Comparison of ENCODE assay signal across 13 cellular contexts in the genomic region with DNA sequence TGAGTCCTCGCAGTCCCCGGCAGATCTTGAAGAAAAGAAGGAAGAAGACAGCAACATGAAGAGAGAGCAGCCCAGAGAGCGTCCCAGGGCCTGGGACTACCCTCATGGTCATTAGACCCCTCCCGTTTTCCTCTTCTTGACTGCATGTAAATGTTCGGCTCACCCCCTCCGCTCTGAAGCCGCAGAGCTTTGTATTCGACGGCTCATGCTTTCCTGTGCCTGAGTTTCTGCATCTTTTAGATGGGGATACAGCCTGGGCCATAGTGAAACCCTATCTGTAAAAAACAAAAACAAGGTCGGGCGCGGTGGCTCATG. TPM values are rescaled to one million over a fixed set of nuclear protein-coding genes. Genes with fewer than 3 reads are reported as not detected.
A peak's percentile ranks its signal among the peaks of the same experiment; 100 is the strongest.
DNase-seq lines count a peak whose midpoint lies in the region; ATAC-seq lines count a peak whose summit lies in the region.
"Had no signal": no experiment of that assay in that cellular context is flagged by ENCODE, and none has a peak within 500 bp of the region (broad histone marks: within the 10 kb centered on the region; RNA-seq: fewer than 3 reads in every experiment).

No MANE protein-coding gene starts in this region.

- no peak overlapping the region for H3K4me3 Mint-ChIP-seq in T-helper 17 cell
- no peak overlapping the region for H3K4me3 Mint-ChIP-seq in stimulated activated effector memory CD8-positive, alpha-beta T cell treated with anti-CD3 and anti-CD28 coated beads, Interleukin-12 subunit alpha, Interleukin-12 subunit beta, amount 100 ng/mL, for 72 hours
- H3K4me3 Mint-ChIP-seq: activated CD4-positive, alpha-beta memory T cell treated with anti-CD3 and anti-CD28 coated beads, Interleukin-2, amount 10 ng/mL, durations not matched to agents 7 days and 5 days; immature natural killer cell had no signal

- peak overlapping the region; percentile 8 for H3K27ac Mint-ChIP-seq in T-helper 17 cell
- H3K27ac Mint-ChIP-seq in stimulated activated effector memory CD8-positive, alpha-beta T cell treated with anti-CD3 and anti-CD28 coated beads, Interleukin-12 subunit alpha, Interleukin-12 subunit beta, amount 100 ng/mL, for 72 hours = peak overlapping the region; percentile 29
- H3K27ac Mint-ChIP-seq: activated CD4-positive, alpha-beta memory T cell treated with anti-CD3 and anti-CD28 coated beads, Interleukin-2, amount 10 ng/mL, durations not matched to agents 7 days and 5 days had no signal

- H4K20me1 ChIP-seq in GM23248 (ENCODE audit: insufficient read depth) = no peaks in the 10 kb centered on the region

- H3F3A ChIP-seq in GM23248 (ENCODE audit: insufficient read depth) = peaks cover 12% of the 10 kb centered on the region

- no peaks in the 10 kb centered on the region for H3K36me3 Mint-ChIP-seq in T-helper 17 cell (ENCODE audit: low read depth)
- H3K36me3 Mint-ChIP-seq in stimulated activated effector memory CD8-positive, alpha-beta T cell treated with anti-CD3 and anti-CD28 coated beads, Interleukin-12 subunit alpha, Interleukin-12 subunit beta, amount 100 ng/mL, for 72 hours = no peaks in the 10 kb centered on the region

- peaks cover 10% of the 10 kb centered on the region for H3K4me1 ChIP-seq in GM23248 (ENCODE audit: insufficient read depth)
- H3K4me1 ChIP-seq: body of pancreas, upper lobe of left lung had no signal

- no peaks in the 10 kb centered on the region for H3K27me3 ChIP-seq in GM23248 (replicated peaks; ENCODE audit: insufficient read depth)
- H3K27me3 ChIP-seq: body of pancreas, ovary, upper lobe of left lung had no signal

- no peaks in the 10 kb centered on the region for H3K9me3 Mint-ChIP-seq in stimulated activated effector memory CD8-positive, alpha-beta T cell treated with anti-CD3 and anti-CD28 coated beads, Interleukin-12 subunit alpha, Interleukin-12 subunit beta, amount 100 ng/mL, for 72 hours
- H3K9me3 Mint-ChIP-seq: activated CD4-positive, alpha-beta memory T cell treated with anti-CD3 and anti-CD28 coated beads, Interleukin-2, amount 10 ng/mL, durations not matched to agents 7 days and 5 days; immature natural killer cell had no signal

- ATAC-seq in T-helper 17 cell (no peak), HG02970 (IDR thresholded peaks at IDR 0.05; ENCODE audit: low FRiP score, unreplicated experiment) (no peak), HG02798 (IDR thresholded peaks at IDR 0.05; ENCODE audit: poor library complexity, unreplicated experiment) (no peak)
- ATAC-seq in stimulated activated effector memory CD8-positive, alpha-beta T cell treated with anti-CD3 and anti-CD28 coated beads, Interleukin-12 subunit alpha, Interleukin-12 subunit beta, amount 100 ng/mL, for 72 hours = no peak

- H3K4me1 Mint-ChIP-seq in T-helper 17 cell = peaks cover 7% of the 10 kb centered on the region
- peaks cover 3% of the 10 kb centered on the region for H3K4me1 Mint-ChIP-seq in stimulated activated effector memory CD8-positive, alpha-beta T cell treated with anti-CD3 and anti-CD28 coated beads, Interleukin-12 subunit alpha, Interleukin-12 subunit beta, amount 100 ng/mL, for 72 hours

- peak overlapping the region; percentile 40 for H3K4me2 ChIP-seq in GM23248 (ENCODE audit: unreplicated experiment)

- H3K36me3 ChIP-seq in GM23248 (ENCODE audit: low read depth) = no peaks in the 10 kb centered on the region
- H3K36me3 ChIP-seq: ovary had no signal

- H3K9me2 ChIP-seq in GM23248 (ENCODE audit: insufficient read depth) = no peaks in the 10 kb centered on the region

- in situ Hi-C loops in GM23248 (cut with MboI) = no loop called here

- WGBS in GM23248 (ENCODE audit: low coverage in 1 of 2, low lambda C conversion rate in 2 of 2, missing lambda C conversion rate in 2 of 2), 2 experiments = 72 to 79% methylated on average over 12 of the region's 12 CpGs

- no peak for DNase-seq in GM23248
- DNase-seq in T-helper 17 cell = no peak
- DNase-seq in iPS-NIHi7 (ENCODE audit: extremely low spot score) = peak; percentile 42
- no peak for DNase-seq in stimulated activated effector memory CD8-positive, alpha-beta T cell treated with anti-CD3 and anti-CD28 coated beads, Interleukin-12 subunit alpha, Interleukin-12 subunit beta, amount 100 ng/mL, for 72 hours (ENCODE audit: low spot score in 2 of 2)
- no peak for DNase-seq in stimulated activated CD4-positive, alpha-beta T cell treated with anti-CD3 and anti-CD28 coated beads, Interleukin-2, amount 100 ng/mL, for 48 hours
- no peak for DNase-seq in OCI-M2 (lab: John Stamatoyannopoulos, UW; ENCODE audit: unreplicated experiment)
- DNase-seq: immature natural killer cell had no signal

- no peaks in the 10 kb centered on the region for H3K9me3 ChIP-seq in GM23248 (ENCODE audit: low read depth)
- H3K9me3 ChIP-seq in T-helper 17 cell (ENCODE audit: control insufficient read depth, low read length, poor library complexity, severe bottlenecking) = no peaks in the 10 kb centered on the region
- H3K9me3 ChIP-seq: body of pancreas, ovary, upper lobe of left lung had no signal

- no peak overlapping the region for H3K4me3 ChIP-seq in GM23248
- H3K4me3 ChIP-seq: body of pancreas, ovary, upper lobe of left lung had no signal

- no peaks in the 10 kb centered on the region for H3K27me3 Mint-ChIP-seq in T-helper 17 cell
- H3K27me3 Mint-ChIP-seq: activated CD4-positive, alpha-beta memory T cell treated with anti-CD3 and anti-CD28 coated beads, Interleukin-2, amount 10 ng/mL, durations not matched to agents 7 days and 5 days had no signal

- H2AFZ ChIP-seq in GM23248 = 0 out of 2 replicates have a peak overlapping the region, but pooled peaks have one; percentile 78

- peak overlapping the region; percentile 57 for H3K27ac ChIP-seq in GM23248
- H3K27ac ChIP-seq: body of pancreas had no signal

- 0 out of 2 replicates have a peak overlapping the region, but pooled peaks have one; percentile 15 for H3K9ac ChIP-seq in GM23248

- H3K79me2 ChIP-seq in GM23248 (ENCODE audit: insufficient read depth) = no peaks in the 10 kb centered on the region

RNA-seq across cellular contexts. Expression of a gene that starts 7.7 kb away (rescaled TPM):
- 3.8 and 7.6 TPM in 2 replicates for total RNA-seq in GM23248 (2014; rRNA removed; shearing (Covaris generic))
- polyA plus RNA-seq in GM23248 (2016; fragmentation: Nextera tagmentation; extraction: Ambion mirVana) = 2.1 and 2.4 TPM in 2 replicates
- total RNA-seq in T-helper 17 cell = 1 to 10 TPM; 2.1 to 3.2 TPM

RNA-seq across cellular contexts. Expression of a gene that starts 47.1 kb away (rescaled TPM):
- 0.32 TPM in 1 of 2 replicates, not detected in the other for total RNA-seq in GM23248 (2014; rRNA removed; shearing (Covaris generic))
- polyA plus RNA-seq in GM23248 (2016; fragmentation: Nextera tagmentation; extraction: Ambion mirVana) = 0.13 TPM in 1 of 2 replicates, not detected in the other
- 10 to 100 TPM in 1 of 2 donors, 1 to 10 TPM in 1; 2.3 to 27.0 TPM for total RNA-seq in T-helper 17 cell
